ENCODE assay signal across 8 cellular contexts in genomic region chr11:3866206-3866605, GRCh38. TPM values are rescaled to one million over a fixed set of nuclear protein-coding genes. Genes with fewer than 3 reads are reported as not detected.
DNase-seq lines count a peak whose midpoint lies in the region; ATAC-seq and TF ChIP-seq lines count a peak whose summit lies in the region.

No MANE protein-coding gene starts in this region.

- TF ChIP-seq POLR2A in right lobe of liver (IDR thresholded peaks at IDR 0.05) = no peak

- peak overlapping the region; percentile 78 to 90 (median 84) for H3K4me2 ChIP-seq in BLaER1 treated with 17β-estradiol and CSF1 and Interleukin-3, amounts not matched to agents 10 nM and 100 nM

- no peak for DNase-seq in activated CD8-positive, alpha-beta T cell treated with anti-CD3 and anti-CD28 coated beads for 36 hours
- DNase-seq in right lobe of liver (peak; percentile 68 to 84 (median 74)), WERI-Rb-1 (no peak), pons (ENCODE audit: low spot score) (no peak), NCI-H345 treated with DMSO at 0.1 percent for 48 hours (lab: John Stamatoyannopoulos, UW; ENCODE audit: unreplicated experiment) (no peak), D341Med (ENCODE audit: low spot score) (no peak)

- peak overlapping the region; percentile 38 for H3K4me3 Mint-ChIP-seq in activated CD8-positive, alpha-beta T cell treated with anti-CD3 and anti-CD28 coated beads for 36 hours

- ATAC-seq in HG02798 (IDR thresholded peaks at IDR 0.05; ENCODE audit: poor library complexity, unreplicated experiment) (peak; percentile 43), right lobe of liver (peak; percentile 72 to 84 (median 80))
- ATAC-seq in activated CD8-positive, alpha-beta T cell treated with anti-CD3 and anti-CD28 coated beads for 36 hours = peak; percentile 29

- H3K27ac ChIP-seq in BLaER1 treated with 17β-estradiol and CSF1 and Interleukin-3, amounts not matched to agents 10 nM and 100 nM = peak overlapping the region; percentile 30 to 71 (median 63); a peak in 20 of 22 replicates
- H3K27ac ChIP-seq in right lobe of liver = peak overlapping the region; percentile 72 to 84 (median 75)
- no peak overlapping the region for H3K27ac ChIP-seq in WERI-Rb-1

- peaks cover 19% of the 10 kb centered on the region for H3K36me3 Mint-ChIP-seq in activated CD8-positive, alpha-beta T cell treated with anti-CD3 and anti-CD28 coated beads for 36 hours (ENCODE audit: low read depth)

- H3K4me3 ChIP-seq in BLaER1 treated with 17β-estradiol and CSF1 and Interleukin-3, amounts not matched to agents 10 nM and 100 nM = no peak overlapping the region
- no peak overlapping the region for H3K4me3 ChIP-seq in right lobe of liver
- H3K4me3 ChIP-seq in WERI-Rb-1 (ENCODE audit: low read depth, low read length) = no peak overlapping the region

- 0 out of 22 replicates have a peak, but pooled peaks cover 0 to 9% (median 0%) of the 10 kb centered on the region in 11 experiments for H3K36me3 ChIP-seq in BLaER1 treated with 17β-estradiol and CSF1 and Interleukin-3, amounts not matched to agents 10 nM and 100 nM
- H3K36me3 ChIP-seq in right lobe of liver (no peaks in the 10 kb centered on the region), WERI-Rb-1 (no peaks in the 10 kb centered on the region)

- intact Hi-C loops in activated CD8-positive, alpha-beta T cell treated with anti-CD3 and anti-CD28 coated beads for 36 hours (cut with micrococcal nuclease) = no loop called here
- intact Hi-C loops in right lobe of liver (cut with DNase I) = no loop called here

- CTCF ChIA-PET in activated CD8-positive, alpha-beta T cell treated with anti-CD3 and anti-CD28 coated beads for 36 hours (lab: Charles Lee) = interaction anchor here (0.8 to 21.2 kb wide), 4 partner anchors 11 to 207 kb away, joined by 3 to 274 read pairs (median 10); partner anchors contain the start of gene STIM1

- peak overlapping the region in 8 of 11 experiments; percentile 11 to 63 (median 50); a peak in 9 of 22 replicates for H3K9ac ChIP-seq in BLaER1 treated with 17β-estradiol and CSF1 and Interleukin-3, amounts not matched to agents 10 nM and 100 nM

- H3K27ac Mint-ChIP-seq in activated CD8-positive, alpha-beta T cell treated with anti-CD3 and anti-CD28 coated beads for 36 hours = peak overlapping the region; percentile 94

- peaks cover 1% of the 10 kb centered on the region for H3K9me3 Mint-ChIP-seq in activated CD8-positive, alpha-beta T cell treated with anti-CD3 and anti-CD28 coated beads for 36 hours

- peaks cover 61 to 79% (median 73%) of the 10 kb centered on the region in 10 experiments for H3K4me1 ChIP-seq in BLaER1 treated with 17β-estradiol and CSF1 and Interleukin-3, amounts not matched to agents 10 nM and 100 nM
- H3K4me1 ChIP-seq in right lobe of liver = peaks cover 0 to 54% (median 16%) of the 10 kb centered on the region in 4 donors

- no peaks in the 10 kb centered on the region for H3K27me3 ChIP-seq in BLaER1 treated with 17β-estradiol and CSF1 and Interleukin-3, amounts not matched to agents 10 nM and 100 nM
- H3K27me3 ChIP-seq in right lobe of liver = no peaks in the 10 kb centered on the region
- H3K27me3 ChIP-seq in WERI-Rb-1 (ENCODE audit: insufficient read depth, low read depth, severe bottlenecking) = no peaks in the 10 kb centered on the region

- peaks cover 0 to 75% (median 18%) of the 10 kb centered on the region in 11 experiments; a peak in 14 of 22 replicates for H4K20me1 ChIP-seq in BLaER1 treated with 17β-estradiol and CSF1 and Interleukin-3, amounts not matched to agents 10 nM and 100 nM

- H3K27me3 Mint-ChIP-seq in activated CD8-positive, alpha-beta T cell treated with anti-CD3 and anti-CD28 coated beads for 36 hours = no peaks in the 10 kb centered on the region

- H3K4me1 Mint-ChIP-seq in activated CD8-positive, alpha-beta T cell treated with anti-CD3 and anti-CD28 coated beads for 36 hours (ENCODE audit: low read depth) = peaks cover 86% of the 10 kb centered on the region

- 15% methylated on average over 5 of the region's 5 CpGs for WGBS in right lobe of liver (ENCODE audit: insufficient coverage, low coverage, low lambda C conversion rate, missing lambda C conversion rate)

- POLR2A ChIA-PET in activated CD8-positive, alpha-beta T cell treated with anti-CD3 and anti-CD28 coated beads for 36 hours (lab: Charles Lee) = interaction anchor here (1.3 to 2.9 kb wide), 5 partner anchors 8 to 100 kb away, joined by 3 to 21 read pairs (median 3); no protein-coding TSS in a partner anchor

- no peaks in the 10 kb centered on the region for H3K9me3 ChIP-seq in BLaER1 treated with 17β-estradiol and CSF1 and Interleukin-3, amounts not matched to agents 10 nM and 100 nM (replicated peaks in 1 of 11)
- H3K9me3 ChIP-seq in right lobe of liver (no peaks in the 10 kb centered on the region), WERI-Rb-1 (ENCODE audit: severe bottlenecking) (no peaks in the 10 kb centered on the region)

- no peak for TF ChIP-seq CTCF in activated CD8-positive, alpha-beta T cell treated with anti-CD3 and anti-CD28 coated beads for 36 hours (IDR thresholded peaks at IDR 0.05)
- TF ChIP-seq CTCF in right lobe of liver (IDR thresholded peaks at IDR 0.05) = peak in 2 of 4 donors; percentile 5 to 7
- no peak for TF ChIP-seq CTCF in WERI-Rb-1 (IDR thresholded peaks at IDR 0.05; ENCODE audit: low read depth, low read length)

RNA-seq across cellular contexts. Expression of gene STIM1, which starts 10.7 kb away (rescaled TPM):
- 10 to 100 TPM; 60.8 to 61.4 TPM for total RNA-seq in activated CD8-positive, alpha-beta T cell treated with anti-CD3 and anti-CD28 coated beads for 36 hours
- total RNA-seq in right lobe of liver = 10 to 100 TPM; 36.4 to 48.0 (median 40.5) TPM

RNA-seq across cellular contexts. Expression of gene RHOG, which starts 25.4 kb away (rescaled TPM):
- total RNA-seq in activated CD8-positive, alpha-beta T cell treated with anti-CD3 and anti-CD28 coated beads for 36 hours = 100 to 1,000 TPM; 176 to 188 TPM
- total RNA-seq in right lobe of liver = 10 to 100 TPM; 13.9 to 31.5 (median 22.0) TPM

RNA-seq across cellular contexts. Expression of gene PGAP2, which starts 57.8 kb away (rescaled TPM):
- 10 to 100 TPM; 33.1 to 36.7 TPM for total RNA-seq in activated CD8-positive, alpha-beta T cell treated with anti-CD3 and anti-CD28 coated beads for 36 hours
- 10 to 100 TPM; 14.8 to 26.8 (median 17.9) TPM for total RNA-seq in right lobe of liver

Comparison
In these comparisons a context has a peak if more than half of its experiments do, and no peak if none do; other contexts are left out.
1. ATAC-seq: peak in every context shown above with its lines; median percentile 80 in right lobe of liver; 43 in HG02798; 29 in activated CD8-positive, alpha-beta T cell treated with anti-CD3 and anti-CD28 coated beads for 36 hours.
2. DNase-seq: peak in right lobe of liver (3 of 3); none in activated CD8-positive, alpha-beta T cell treated with anti-CD3 and anti-CD28 coated beads for 36 hours (single experiment), WERI-Rb-1 (single experiment), pons (single experiment), NCI-H345 treated with DMSO at 0.1 percent for 48 hours (single experiment) and D341Med (single experiment).
3. RNA of gene RHOG, which starts 25.4 kb away (total RNA-seq): 176 to 188 TPM in activated CD8-positive, alpha-beta T cell treated with anti-CD3 and anti-CD28 coated beads for 36 hours; 13.9 to 31.5 TPM in right lobe of liver; every median in the first group is over 4 times any median in the second.